ENCODE assay signal across 24 cellular contexts in genomic region chr2:194883711-194884110, GRCh38.
"Had no signal": no experiment of that assay in that cellular context is flagged by ENCODE, and none has a peak within 500 bp of the region (broad histone marks: within the 10 kb centered on the region; RNA-seq: fewer than 3 reads in every experiment).

No MANE protein-coding gene starts in this region.

- H3K79me2 ChIP-seq: hepatocyte had no signal

- H3K4me2 ChIP-seq: hepatocyte had no signal

- H3K36me3 Mint-ChIP-seq: activated naive CD8-positive, alpha-beta T cell; immature natural killer cell; naive thymus-derived CD8-positive, alpha-beta T cell; WTC11 had no signal

- H3K27me3 Mint-ChIP-seq: activated naive CD8-positive, alpha-beta T cell; central memory CD8-positive, alpha-beta T cell; effector memory CD8-positive, alpha-beta T cell; progenitor cell of endocrine pancreas; stimulated activated naive CD8-positive, alpha-beta T cell treated with anti-CD3 and anti-CD28 coated beads, Interleukin-15, Interleukin-2, amounts not matched to agents 100 ng/mL and 50 ng/mL, for 24 hours had no signal

- H3K9me3 Mint-ChIP-seq: activated T-cell treated with anti-CD3 and anti-CD28 coated beads, Interleukin-2, amount 50 U/mL, for 4 hours; activated T-helper 2 cell treated with anti-CD3 and anti-CD28 coated beads, Interferon-gamma antibody, Interleukin-2, Interleukin-4, amounts not matched to agents 10 μg/mL and 5 μg/mL and 100 μg/mL, durations not matched to agents 14 hours and 24 hours and 36 hours; central memory CD8-positive, alpha-beta T cell; effector memory CD8-positive, alpha-beta T cell; naive thymus-derived CD8-positive, alpha-beta T cell; stimulated activated naive CD8-positive, alpha-beta T cell treated with anti-CD3 and anti-CD28 coated beads, Interleukin-15, Interleukin-2, amounts not matched to agents 100 ng/mL and 50 ng/mL, for 24 hours had no signal

- H2AFZ ChIP-seq: hepatocyte had no signal

- H3K4me1 ChIP-seq: colonic mucosa, tibial nerve had no signal

- H3K4me3 Mint-ChIP-seq: activated naive CD8-positive, alpha-beta T cell; activated T-cell treated with anti-CD3 and anti-CD28 coated beads, Interleukin-2, amount 50 U/mL, for 4 hours; central memory CD8-positive, alpha-beta T cell; effector memory CD8-positive, alpha-beta T cell; immature natural killer cell; naive thymus-derived CD8-positive, alpha-beta T cell; stimulated activated naive CD8-positive, alpha-beta T cell treated with anti-CD3 and anti-CD28 coated beads, Interleukin-15, Interleukin-2, amounts not matched to agents 100 ng/mL and 50 ng/mL, for 24 hours; WTC11 had no signal

- H3K9me3 ChIP-seq: colonic mucosa, tibial nerve had no signal

- H3K27ac Mint-ChIP-seq: activated naive CD8-positive, alpha-beta T cell; activated T-helper 2 cell treated with anti-CD3 and anti-CD28 coated beads, Interferon-gamma antibody, Interleukin-2, Interleukin-4, amounts not matched to agents 10 μg/mL and 5 μg/mL and 100 μg/mL, durations not matched to agents 14 hours and 24 hours and 36 hours; effector memory CD8-positive, alpha-beta T cell; immature natural killer cell; naive thymus-derived CD8-positive, alpha-beta T cell; progenitor cell of endocrine pancreas; stimulated activated naive CD8-positive, alpha-beta T cell treated with anti-CD3 and anti-CD28 coated beads, Interleukin-15, Interleukin-2, amounts not matched to agents 100 ng/mL and 50 ng/mL, for 24 hours; WTC11 had no signal

- H3K27me3 ChIP-seq: colonic mucosa, dorsolateral prefrontal cortex, hepatocyte, tibial nerve had no signal

- H3K4me3 ChIP-seq: colonic mucosa, dorsolateral prefrontal cortex, hepatocyte, lung, tibial nerve had no signal

- H3K4me1 Mint-ChIP-seq: central memory CD8-positive, alpha-beta T cell; immature natural killer cell; naive thymus-derived CD8-positive, alpha-beta T cell had no signal

- ATAC-seq: activated T-cell treated with anti-CD3 and anti-CD28 coated beads, Interleukin-2, amount 50 U/mL, for 4 hours; effector memory CD8-positive, alpha-beta T cell; esophagus mucosa; left lobe of liver; naive thymus-derived CD8-positive, alpha-beta T cell; WTC11 had no signal

- DNase-seq: activated CD4-positive, alpha-beta T cell treated with anti-CD3 and anti-CD28 coated beads, Interleukin-2, amount 50 U/mL, for 4 hours; activated CD8-positive, alpha-beta memory T cell treated with anti-CD3 and anti-CD28 coated beads for 24 hours; activated CD8-positive, alpha-beta memory T cell treated with anti-CD3 and anti-CD28 coated beads, Interleukin-2, amount 50 U/mL, for 48 hours; activated naive CD4-positive, alpha-beta T cell; activated T-cell treated with anti-CD3 and anti-CD28 coated beads, Interleukin-2, amount 50 U/mL, for 4 hours; colonic mucosa; dorsolateral prefrontal cortex; effector memory CD8-positive, alpha-beta T cell; foreskin melanocyte; immature natural killer cell; naive thymus-derived CD8-positive, alpha-beta T cell; retina; T-helper 9 cell had no signal

- H3K27ac ChIP-seq: colonic mucosa, dorsolateral prefrontal cortex, hepatocyte, tibial nerve had no signal

- H3K36me3 ChIP-seq: colonic mucosa, tibial nerve had no signal
